Comparison of ENCODE assay signal across 23 cellular contexts in the genomic region with DNA sequence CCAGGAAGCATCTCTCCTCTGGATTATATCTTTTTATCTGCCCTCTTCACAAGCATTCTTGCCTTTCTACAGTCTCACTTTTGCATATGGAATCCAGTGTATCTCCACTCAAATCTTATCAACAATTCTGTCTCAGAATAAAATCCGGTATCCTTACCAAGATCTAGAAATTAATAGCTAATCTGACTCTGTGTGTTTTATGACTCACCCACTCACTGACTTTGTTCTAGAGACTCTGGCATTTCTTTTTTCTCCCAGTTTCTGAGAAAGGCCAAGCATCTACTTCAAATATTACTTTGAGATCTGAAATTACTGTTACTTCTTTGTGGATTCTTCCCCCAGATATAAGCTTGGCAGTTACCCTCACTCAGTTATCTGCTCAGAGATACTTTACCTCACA.
DNase-seq lines count a peak whose midpoint lies in the region; ATAC-seq lines count a peak whose summit lies in the region.
"Had no signal": no experiment of that assay in that cellular context is flagged by ENCODE, and none has a peak within 500 bp of the region (broad histone marks: within the 10 kb centered on the region; RNA-seq: fewer than 3 reads in every experiment).

No MANE protein-coding gene starts in this region.

- H3K27me3 ChIP-seq in CD4-positive, alpha-beta memory T cell (ENCODE audit: insufficient read depth, low read length): no peaks in the 10 kb centered on the region
- H3K27me3 ChIP-seq: BLaER1 treated with 17β-estradiol and CSF1 and Interleukin-3, amounts not matched to agents 10 nM and 100 nM had no signal

- no peak for ATAC-seq in HG03045 (IDR thresholded peaks at IDR 0.05; ENCODE audit: unreplicated experiment)
- ATAC-seq: HCT116, K562 had no signal

- no peaks in the 10 kb centered on the region for H3K4me1 ChIP-seq in CD4-positive, alpha-beta memory T cell (ENCODE audit: insufficient read depth, low read length)
- H3K4me1 ChIP-seq: BLaER1 treated with 17β-estradiol and CSF1 and Interleukin-3, amounts not matched to agents 10 nM and 100 nM had no signal

- H3K27ac ChIP-seq in CD4-positive, alpha-beta memory T cell (ENCODE audit: low read depth, low read length): no peak overlapping the region
- H3K27ac ChIP-seq: 22Rv1; BLaER1 treated with 17β-estradiol and CSF1 and Interleukin-3, amounts not matched to agents 10 nM and 100 nM; HL-60 had no signal

- H3K36me3 Mint-ChIP-seq in CD4-positive, alpha-beta memory T cell: no peaks in the 10 kb centered on the region
- H3K36me3 Mint-ChIP-seq: CD8-positive, alpha-beta memory T cell had no signal

- H3K9me3 ChIP-seq in CD4-positive, alpha-beta memory T cell (ENCODE audit: control insufficient read depth in 1 of 2, low read length in 2 of 2): no peaks in the 10 kb centered on the region
- H3K9me3 ChIP-seq: BLaER1 treated with 17β-estradiol and CSF1 and Interleukin-3, amounts not matched to agents 10 nM and 100 nM had no signal

- no peak overlapping the region for H3K4me3 ChIP-seq in CD4-positive, alpha-beta memory T cell (ENCODE audit: low read length in 2 of 2)
- H3K4me3 ChIP-seq: BLaER1 treated with 17β-estradiol and CSF1 and Interleukin-3, amounts not matched to agents 10 nM and 100 nM; K562 had no signal

- no peaks in the 10 kb centered on the region for H3K27me3 Mint-ChIP-seq in CD4-positive, alpha-beta memory T cell
- H3K27me3 Mint-ChIP-seq: B cell; CD8-positive, alpha-beta memory T cell had no signal

- intact Hi-C loops in CD4-positive, alpha-beta memory T cell (cut with micrococcal nuclease): no loop called here

- CTCF ChIA-PET in CD4-positive, alpha-beta memory T cell (lab: Charles Lee; ENCODE audit: partially characterized antibody): no interaction called here

- POLR2A ChIA-PET in CD4-positive, alpha-beta memory T cell (lab: Charles Lee; ENCODE audit: partially characterized antibody): no interaction called here

- H3K4me1 Mint-ChIP-seq in CD4-positive, alpha-beta memory T cell: no peaks in the 10 kb centered on the region
- H3K4me1 Mint-ChIP-seq: B cell; CD8-positive, alpha-beta memory T cell had no signal

- H3K4me3 Mint-ChIP-seq in CD4-positive, alpha-beta memory T cell: no peak overlapping the region
- H3K4me3 Mint-ChIP-seq: B cell; CD8-positive, alpha-beta memory T cell; HFFc6 had no signal

- no peak overlapping the region for H3K27ac Mint-ChIP-seq in CD4-positive, alpha-beta memory T cell
- H3K27ac Mint-ChIP-seq: B cell, HFFc6 had no signal

- DNase-seq in DMS53 (lab: John Stamatoyannopoulos, UW) (peak; percentile 22), DMS53 treated with DMSO at 0.1 percent for 48 hours (lab: John Stamatoyannopoulos, UW; ENCODE audit: unreplicated experiment) (no peak), astrocyte of the hippocampus (ENCODE audit: low read depth, low spot score) (peak; percentile 5), kidney tubule cell (ENCODE audit: low spot score) (peak; percentile 32), NCI-H524 treated with DMSO at 0.1 percent for 48 hours (lab: John Stamatoyannopoulos, UW) (no peak), NCI-H1417 (lab: John Stamatoyannopoulos, UW) (no peak)
- no peak for DNase-seq in CD4-positive, alpha-beta memory T cell
- DNase-seq: CD8-positive, alpha-beta memory T cell; COR-L47; DMS 273 treated with DMSO at 0.1 percent for 48 hours; DMS79 treated with DMSO at 0.1 percent for 48 hours; GF-D8; GOT3; H7; HFFc6; IMR-90 had no signal

- peaks cover 0 to 17% (median 4%) of the 10 kb centered on the region in 8 donors for H3K9me3 Mint-ChIP-seq in CD4-positive, alpha-beta memory T cell

- H3K36me3 ChIP-seq in CD4-positive, alpha-beta memory T cell (ENCODE audit: insufficient read depth, low read length): no peaks in the 10 kb centered on the region
- H3K36me3 ChIP-seq: BLaER1 treated with 17β-estradiol and CSF1 and Interleukin-3, amounts not matched to agents 10 nM and 100 nM had no signal

Comparison
In these comparisons a context has a peak if more than half of its experiments do, and no peak if none do; other contexts are left out.
1. DNase-seq: peak in DMS53 (single experiment), astrocyte of the hippocampus (single experiment) and kidney tubule cell (single experiment); none in DMS53 treated with DMSO at 0.1 percent for 48 hours (single experiment), NCI-H524 treated with DMSO at 0.1 percent for 48 hours (single experiment), NCI-H1417 (0 of 3) and CD4-positive, alpha-beta memory T cell (0 of 5).